ENCODE assay signal across 1 cellular context in the genomic region with DNA sequence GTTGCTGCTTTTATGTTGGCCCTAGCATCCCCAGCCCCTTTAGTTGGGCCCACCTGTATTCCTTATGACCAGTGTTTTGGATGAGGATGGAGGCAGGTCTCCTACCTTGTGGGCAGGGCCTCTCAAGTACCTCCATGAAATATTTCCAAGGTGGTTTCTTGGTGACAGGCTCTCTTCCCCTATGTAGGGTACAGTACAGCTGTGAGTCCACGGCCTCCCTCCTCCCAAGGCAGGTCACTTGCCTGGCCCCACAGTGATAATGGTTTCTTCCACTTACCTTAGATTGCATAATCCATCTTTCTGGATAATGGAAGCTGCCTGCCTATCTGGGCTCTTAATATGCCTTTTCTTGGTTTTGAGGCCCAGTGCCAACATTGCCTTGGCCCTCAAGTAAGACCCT.
TF ChIP-seq lines count a peak whose summit lies in the region.

No MANE protein-coding gene starts in this region.

TF ChIP-seq in HEK293, 187 proteins besides CTCF, POLR2A, EP300 and RAD21 (continued from another document):
- TF ChIP-seq, protein P1, sequence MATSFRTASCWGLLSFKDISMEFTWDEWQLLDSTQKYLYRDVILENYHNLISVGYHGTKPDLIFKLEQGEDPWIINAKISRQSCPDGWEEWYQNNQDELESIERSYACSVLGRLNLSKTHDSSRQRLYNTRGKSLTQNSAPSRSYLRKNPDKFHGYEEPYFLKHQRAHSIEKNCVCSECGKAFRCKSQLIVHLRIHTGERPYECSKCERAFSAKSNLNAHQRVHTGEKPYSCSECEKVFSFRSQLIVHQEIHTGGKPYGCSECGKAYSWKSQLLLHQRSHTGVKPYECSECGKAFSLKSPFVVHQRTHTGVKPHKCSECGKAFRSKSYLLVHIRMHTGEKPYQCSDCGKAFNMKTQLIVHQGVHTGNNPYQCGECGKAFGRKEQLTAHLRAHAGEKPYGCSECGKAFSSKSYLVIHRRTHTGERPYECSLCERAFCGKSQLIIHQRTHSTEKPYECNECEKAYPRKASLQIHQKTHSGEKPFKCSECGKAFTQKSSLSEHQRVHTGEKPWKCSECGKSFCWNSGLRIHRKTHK (tag by site-specific recombination; IDR thresholded peaks at IDR 0.05) = no peak
- TF ChIP-seq ZSCAN23 (tag by site-specific recombination; IDR thresholded peaks at IDR 0.05) = no peak
- TF ChIP-seq GLI4 (tag by site-specific recombination; IDR thresholded peaks at IDR 0.05) = no peak
TF ChIP-seq in HEK293: peak in this region for 2.
